In genomic region chr6:72420409-72420808, GRCh38 we compare ENCODE assay signal across 23 cellular contexts.
DNase-seq lines count a peak whose midpoint lies in the region; ATAC-seq, FAIRE-seq and TF ChIP-seq lines count a peak whose summit lies in the region.
"Had no signal": no experiment of that assay in that cellular context is flagged by ENCODE, and none has a peak within 500 bp of the region (broad histone marks: within the 10 kb centered on the region; RNA-seq: fewer than 3 reads in every experiment).

No MANE protein-coding gene starts in this region.

- no peak overlapping the region for H3K4me2 ChIP-seq in GM23248 (ENCODE audit: unreplicated experiment)
- no peak overlapping the region for H3K4me2 ChIP-seq in K562 (ENCODE audit: insufficient read depth, low read length)

- no peak for TF ChIP-seq RAD21 in K562 (CRISPR knock-in tag; conservative IDR thresholded peaks at IDR 0.05 in 1 of 2, IDR thresholded peaks at IDR 0.05 in 1 of 2)

- H3K27me3 ChIP-seq in GM23248 (replicated peaks; ENCODE audit: insufficient read depth), result no peaks in the 10 kb centered on the region
- no peaks in the 10 kb centered on the region for H3K27me3 ChIP-seq in K562 (ENCODE audit: control insufficient read depth in 2 of 2, insufficient read depth in 2 of 2, low read length in 2 of 2)
- H3K27me3 ChIP-seq: MG63 had no signal

- no peak overlapping the region for H3K9ac ChIP-seq in GM23248
- no peak overlapping the region for H3K9ac ChIP-seq in K562 (ENCODE audit: insufficient read depth in 1 of 2, low read depth in 2 of 2, low read length in 2 of 2)

- ATAC-seq in HG02885 (IDR thresholded peaks at IDR 0.05; ENCODE audit: poor library complexity, unreplicated experiment) (peak; percentile 33), K562 (peak; percentile 72)
- peak; percentile 19 to 27 for ATAC-seq in stimulated activated naive B cell treated with anti-CD40 and anti-IgM and Interleukin-4, amounts not matched to agents 10 μg/mL and 1 μg/mL and 100 μg/mL, for 72 hours (replicated peaks)

- TF ChIP-seq CTCF in K562 (IDR thresholded peaks at IDR 0.05 in 2 of 3, conservative IDR thresholded peaks at IDR 0.05 in 1 of 3; ENCODE audit: insufficient read depth in 2 of 3, low read depth in 1 of 3, low read length in 3 of 3), result no peak

- H3K27ac Mint-ChIP-seq in stimulated activated naive B cell treated with anti-CD40 and anti-IgM and Interleukin-4, amounts not matched to agents 10 μg/mL and 1 μg/mL and 100 μg/mL, for 72 hours, result no peak overlapping the region
- no peak overlapping the region for H3K27ac Mint-ChIP-seq in activated CD4-positive, alpha-beta memory T cell treated with anti-CD3 and anti-CD28 coated beads for 36 hours
- H3K27ac Mint-ChIP-seq: IgD-negative memory B cell had no signal

- FAIRE-seq in K562 (lab: Jason Lieb, UNC), result no peak
- FAIRE-seq: G401.6, HTR-8/SVneo had no signal

- peaks cover 6 to 12% of the 10 kb centered on the region in 2 donors for H3K4me1 Mint-ChIP-seq in stimulated activated naive B cell treated with anti-CD40 and anti-IgM and Interleukin-4, amounts not matched to agents 10 μg/mL and 1 μg/mL and 100 μg/mL, for 72 hours
- no peaks in the 10 kb centered on the region for H3K4me1 Mint-ChIP-seq in activated CD4-positive, alpha-beta memory T cell treated with anti-CD3 and anti-CD28 coated beads for 36 hours (ENCODE audit: low read depth)

- in situ Hi-C loops in GM23248 (cut with MboI) (no loop called here), K562 (cut with MboI) (loop anchor here (25.0 kb wide), 1 partner anchor 917 kb away; no protein-coding TSS in a partner anchor)

- no peak for TF ChIP-seq EP300 in K562 (IDR thresholded peaks at IDR 0.05; ENCODE audit: low read length)

- H3K4me3 Mint-ChIP-seq in stimulated activated naive B cell treated with anti-CD40 and anti-IgM and Interleukin-4, amounts not matched to agents 10 μg/mL and 1 μg/mL and 100 μg/mL, for 72 hours, result no peak overlapping the region
- no peak overlapping the region for H3K4me3 Mint-ChIP-seq in activated CD4-positive, alpha-beta memory T cell treated with anti-CD3 and anti-CD28 coated beads for 36 hours
- H3K4me3 Mint-ChIP-seq: IgD-negative memory B cell had no signal

- no peaks in the 10 kb centered on the region for H3K36me3 ChIP-seq in GM23248 (ENCODE audit: low read depth)
- H3K36me3 ChIP-seq in K562 (ENCODE audit: control insufficient read depth, insufficient read depth, low read length), result no peaks in the 10 kb centered on the region
- H3K36me3 ChIP-seq: MG63 had no signal

- TF ChIP-seq POLR2A in K562 (conservative IDR thresholded peaks at IDR 0.05), result no peak

- peaks cover 19 to 30% of the 10 kb centered on the region in 2 donors for H3K27me3 Mint-ChIP-seq in stimulated activated naive B cell treated with anti-CD40 and anti-IgM and Interleukin-4, amounts not matched to agents 10 μg/mL and 1 μg/mL and 100 μg/mL, for 72 hours
- H3K27me3 Mint-ChIP-seq in activated CD4-positive, alpha-beta memory T cell treated with anti-CD3 and anti-CD28 coated beads for 36 hours, result peaks cover 5% of the 10 kb centered on the region

- POLR2A ChIA-PET in K562 (lab: Yijun Ruan, JAX), result no interaction called here
- POLR2A ChIA-PET in activated CD4-positive, alpha-beta memory T cell treated with anti-CD3 and anti-CD28 coated beads for 36 hours (lab: Charles Lee), result no interaction called here

- peak; percentile 19 for DNase-seq in GM23248
- DNase-seq in K562 (ENCODE audit: extremely low read depth in 1 of 4, low spot score in 3 of 4), result peak in 1 of 4 experiments; percentile 40
- no peak for DNase-seq in stimulated activated naive B cell treated with anti-CD40 and anti-IgM and Interleukin-4, amounts not matched to agents 10 μg/mL and 1 μg/mL and 100 μg/mL, for 72 hours
- no peak for DNase-seq in stimulated activated CD8-positive, alpha-beta memory T cell treated with anti-CD3 and anti-CD28 coated beads, Interleukin-4, amount 100 ng/mL, for 48 hours
- no peak for DNase-seq in activated CD4-positive, alpha-beta memory T cell treated with anti-CD3 and anti-CD28 coated beads for 36 hours
- no peak for DNase-seq in GM19238 (ENCODE audit: insufficient read length, low spot score)
- DNase-seq: ACHN; C1 segment of cervical spinal cord; DND-41; GOT3; MG63; NCI-H1048; NCI-H1436; NCI-H2029; NCI-H446 treated with DMSO at 0.1 percent for 48 hours; NCI-H69; NK-92 treated with Interleukin-12 subunit alpha and Interleukin-12 subunit beta, amount 100 ng/mL, for 24 hours; Right ventricle myocardium superior; SW 1271 had no signal

- no peaks in the 10 kb centered on the region for H3K9me3 Mint-ChIP-seq in stimulated activated naive B cell treated with anti-CD40 and anti-IgM and Interleukin-4, amounts not matched to agents 10 μg/mL and 1 μg/mL and 100 μg/mL, for 72 hours
- H3K9me3 Mint-ChIP-seq in activated CD4-positive, alpha-beta memory T cell treated with anti-CD3 and anti-CD28 coated beads for 36 hours, result no peaks in the 10 kb centered on the region
- H3K9me3 Mint-ChIP-seq: IgD-negative memory B cell had no signal

- peaks cover 75% of the 10 kb centered on the region for H3K4me1 ChIP-seq in GM23248 (ENCODE audit: insufficient read depth)
- H3K4me1 ChIP-seq in K562 (replicated peaks in 1 of 2; ENCODE audit: control insufficient read depth in 2 of 2, insufficient read depth in 2 of 2, low read length in 2 of 2), result peaks cover 6 to 28% of the 10 kb centered on the region in 2 experiments; a peak in 4 of 5 replicates

- H3K9me1 ChIP-seq in K562 (ENCODE audit: control insufficient read depth, insufficient read depth, low read length), result no peaks in the 10 kb centered on the region

- H3K4me3 ChIP-seq in GM23248, result no peak overlapping the region
- no peak overlapping the region for H3K4me3 ChIP-seq in K562
- H3K4me3 ChIP-seq: MG63 had no signal

- WGBS in GM23248 (ENCODE audit: low coverage in 1 of 2, low lambda C conversion rate in 2 of 2, missing lambda C conversion rate in 2 of 2), 2 experiments, result 80 to 87% methylated on average over 3 of the region's 3 CpGs
- 21% methylated on average over 3 of the region's 3 CpGs for WGBS in K562 (ENCODE audit: insufficient coverage, low coverage, missing lambda C conversion rate)

- H3K27ac ChIP-seq in GM23248 (no peak overlapping the region), K562 (ENCODE audit: extremely low read depth, low read depth, low read length) (no peak overlapping the region)

- no peak overlapping the region for H2AFZ ChIP-seq in GM23248
- peak overlapping the region; percentile 69; the same call in 1 of the 2 replicates for H2AFZ ChIP-seq in K562 (ENCODE audit: low read depth, low read length)

- peaks cover 83% of the 10 kb centered on the region for H3F3A ChIP-seq in GM23248 (ENCODE audit: insufficient read depth)

- CTCF ChIA-PET in K562 (lab: Yijun Ruan, JAX; ENCODE audit: low intra/inter-chr PET ratio), result no interaction called here
- CTCF ChIA-PET in activated CD4-positive, alpha-beta memory T cell treated with anti-CD3 and anti-CD28 coated beads for 36 hours (lab: Charles Lee), result interaction anchor here (1.2 to 3.1 kb wide), 2 partner anchors 9 to 196 kb away, joined by 3 to 28 read pairs; no protein-coding TSS in a partner anchor

- no peaks in the 10 kb centered on the region for H3K36me3 Mint-ChIP-seq in stimulated activated naive B cell treated with anti-CD40 and anti-IgM and Interleukin-4, amounts not matched to agents 10 μg/mL and 1 μg/mL and 100 μg/mL, for 72 hours
- no peaks in the 10 kb centered on the region for H3K36me3 Mint-ChIP-seq in activated CD4-positive, alpha-beta memory T cell treated with anti-CD3 and anti-CD28 coated beads for 36 hours
- H3K36me3 Mint-ChIP-seq: IgD-negative memory B cell had no signal

- H4K20me1 ChIP-seq in GM23248 (ENCODE audit: insufficient read depth), result no peaks in the 10 kb centered on the region
- no peaks in the 10 kb centered on the region for H4K20me1 ChIP-seq in K562 (replicated peaks; ENCODE audit: control insufficient read depth, insufficient read depth, low read length)

- intact Hi-C loops in K562 (cut with micrococcal nuclease), result no loop called here
- intact Hi-C loops in activated CD4-positive, alpha-beta memory T cell treated with anti-CD3 and anti-CD28 coated beads for 36 hours (cut with micrococcal nuclease), result no loop called here

- H3K79me2 ChIP-seq in GM23248 (ENCODE audit: insufficient read depth) (no peaks in the 10 kb centered on the region), K562 (ENCODE audit: control insufficient read depth, insufficient read depth, low read length) (no peaks in the 10 kb centered on the region)

- H3K9me3 ChIP-seq in GM23248 (ENCODE audit: low read depth) (no peaks in the 10 kb centered on the region), K562 (replicated peaks; ENCODE audit: control insufficient read depth, insufficient read depth, low read depth, low read length) (no peaks in the 10 kb centered on the region)
- H3K9me3 ChIP-seq: MG63 had no signal

- H3K9me2 ChIP-seq in GM23248 (ENCODE audit: insufficient read depth), result no peaks in the 10 kb centered on the region

- no TSS peak for BruUV-seq in K562 (replicated peaks; lab: Mats Ljungman, UMichigan)

TF ChIP-seq in K562, 482 proteins besides CTCF, POLR2A, EP300 and RAD21 (continues in another document):
- TF ChIP-seq, protein P1, sequence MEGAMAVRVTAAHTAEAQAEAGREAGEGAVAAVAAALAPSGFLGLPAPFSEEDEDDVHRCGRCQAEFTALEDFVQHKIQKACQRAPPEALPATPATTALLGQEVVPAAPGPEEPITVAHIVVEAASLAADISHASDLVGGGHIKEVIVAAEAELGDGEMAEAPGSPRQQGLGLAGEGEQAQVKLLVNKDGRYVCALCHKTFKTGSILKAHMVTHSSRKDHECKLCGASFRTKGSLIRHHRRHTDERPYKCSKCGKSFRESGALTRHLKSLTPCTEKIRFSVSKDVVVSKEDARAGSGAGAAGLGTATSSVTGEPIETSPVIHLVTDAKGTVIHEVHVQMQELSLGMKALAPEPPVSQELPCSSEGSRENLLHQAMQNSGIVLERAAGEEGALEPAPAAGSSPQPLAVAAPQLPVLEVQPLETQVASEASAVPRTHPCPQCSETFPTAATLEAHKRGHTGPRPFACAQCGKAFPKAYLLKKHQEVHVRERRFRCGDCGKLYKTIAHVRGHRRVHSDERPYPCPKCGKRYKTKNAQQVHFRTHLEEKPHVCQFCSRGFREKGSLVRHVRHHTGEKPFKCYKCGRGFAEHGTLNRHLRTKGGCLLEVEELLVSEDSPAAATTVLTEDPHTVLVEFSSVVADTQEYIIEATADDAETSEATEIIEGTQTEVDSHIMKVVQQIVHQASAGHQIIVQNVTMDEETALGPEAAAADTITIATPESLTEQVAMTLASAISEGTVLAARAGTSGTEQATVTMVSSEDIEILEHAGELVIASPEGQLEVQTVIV (CRISPR knock-in tag; IDR thresholded peaks at IDR 0.05; ENCODE audit: borderline replicate concordance), result no peak
- TF ChIP-seq, protein P2, sequence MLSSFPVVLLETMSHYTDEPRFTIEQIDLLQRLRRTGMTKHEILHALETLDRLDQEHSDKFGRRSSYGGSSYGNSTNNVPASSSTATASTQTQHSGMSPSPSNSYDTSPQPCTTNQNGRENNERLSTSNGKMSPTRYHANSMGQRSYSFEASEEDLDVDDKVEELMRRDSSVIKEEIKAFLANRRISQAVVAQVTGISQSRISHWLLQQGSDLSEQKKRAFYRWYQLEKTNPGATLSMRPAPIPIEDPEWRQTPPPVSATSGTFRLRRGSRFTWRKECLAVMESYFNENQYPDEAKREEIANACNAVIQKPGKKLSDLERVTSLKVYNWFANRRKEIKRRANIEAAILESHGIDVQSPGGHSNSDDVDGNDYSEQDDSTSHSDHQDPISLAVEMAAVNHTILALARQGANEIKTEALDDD (IDR thresholded peaks at IDR 0.05), result 0 out of 2 replicates have a peak, but pooled peaks have one; percentile 26
